ENCODE assay signal across 1 cellular context in the genomic region with DNA sequence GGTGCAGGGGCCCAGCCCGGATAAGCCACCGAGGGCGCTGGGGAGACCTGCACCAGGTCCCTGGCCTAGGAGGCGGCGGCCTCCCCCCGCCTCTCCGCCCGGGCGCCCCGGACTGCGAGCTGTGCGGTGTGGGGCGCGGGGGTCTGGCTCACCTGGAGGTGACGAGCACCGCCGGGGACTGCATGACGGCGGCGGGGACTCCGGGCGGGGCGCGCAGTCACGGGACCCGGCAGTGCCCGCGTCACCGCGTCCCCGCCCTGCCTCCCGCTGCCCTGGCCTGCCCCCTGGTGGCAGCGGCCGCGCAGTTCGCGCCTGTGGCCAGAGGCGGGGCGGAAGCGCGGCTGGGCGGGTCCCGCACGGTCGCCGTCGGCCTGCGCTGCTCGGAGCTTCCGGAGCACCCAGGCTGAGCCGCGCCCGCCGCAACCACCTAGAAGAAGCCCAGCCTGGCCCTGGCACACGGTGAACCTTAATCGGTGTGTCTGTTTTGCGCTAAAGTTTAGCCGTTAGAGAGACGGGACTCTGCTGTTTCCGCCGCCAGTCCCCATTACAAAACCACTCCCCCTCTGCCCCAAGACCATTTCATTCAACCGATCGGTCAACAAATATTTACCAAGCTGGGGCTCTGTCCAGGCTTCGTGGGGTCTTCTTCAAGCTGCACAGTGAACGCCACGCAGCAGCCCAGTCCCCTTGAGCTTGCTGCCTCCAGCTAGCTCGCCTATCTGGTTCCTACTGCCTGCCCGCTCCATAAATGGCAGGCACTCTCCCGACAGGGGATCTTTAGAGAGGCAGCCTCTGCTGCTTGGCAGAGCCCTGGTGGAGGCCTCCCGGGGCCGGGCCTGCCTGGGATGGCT.
TF ChIP-seq lines count a peak whose summit lies in the region.

A gene with protein sequence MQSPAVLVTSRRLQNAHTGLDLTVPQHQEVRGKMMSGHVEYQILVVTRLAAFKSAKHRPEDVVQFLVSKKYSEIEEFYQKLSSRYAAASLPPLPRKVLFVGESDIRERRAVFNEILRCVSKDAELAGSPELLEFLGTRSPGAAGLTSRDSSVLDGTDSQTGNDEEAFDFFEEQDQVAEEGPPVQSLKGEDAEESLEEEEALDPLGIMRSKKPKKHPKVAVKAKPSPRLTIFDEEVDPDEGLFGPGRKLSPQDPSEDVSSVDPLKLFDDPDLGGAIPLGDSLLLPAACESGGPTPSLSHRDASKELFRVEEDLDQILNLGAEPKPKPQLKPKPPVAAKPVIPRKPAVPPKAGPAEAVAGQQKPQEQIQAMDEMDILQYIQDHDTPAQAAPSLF (minus strand): TSS at position 219 of the 851 bp plus-strand sequence. CDS start 35 bp downstream, at position 184.

TF ChIP-seq in HepG2, 621 proteins besides CTCF, POLR2A, EP300 and RAD21 (continued from another document and continues in another):
- TF ChIP-seq, protein P1, sequence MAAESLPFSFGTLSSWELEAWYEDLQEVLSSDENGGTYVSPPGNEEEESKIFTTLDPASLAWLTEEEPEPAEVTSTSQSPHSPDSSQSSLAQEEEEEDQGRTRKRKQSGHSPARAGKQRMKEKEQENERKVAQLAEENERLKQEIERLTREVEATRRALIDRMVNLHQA (CRISPR knock-in tag; IDR thresholded peaks at IDR 0.05) = no peak
- TF ChIP-seq HNRNPLL (IDR thresholded peaks at IDR 0.05; ENCODE audit: low read depth, low read length, poor library complexity, severe bottlenecking) (peak; percentile 79), MAZ (IDR thresholded peaks at IDR 0.05; ENCODE audit: borderline replicate concordance, low read depth, low read length) (peak; percentile 87), MAZ (CRISPR knock-in tag; IDR thresholded peaks at IDR 0.05; ENCODE audit: low read depth) (peak; percentile 100), AHR (CRISPR knock-in tag; IDR thresholded peaks at IDR 0.05) (peak; percentile 68; the same call in 1 of the 2 replicates), BORCS8-MEF2B (CRISPR knock-in tag; IDR thresholded peaks at IDR 0.05) (no peak; the same call in none of the 2 replicates), MYC (CRISPR knock-in tag; IDR thresholded peaks at IDR 0.05; ENCODE audit: borderline replicate concordance) (peak; percentile 71; the same call in 1 of the 2 replicates), ZBTB8A (CRISPR knock-in tag; IDR thresholded peaks at IDR 0.05; ENCODE audit: borderline replicate concordance, low read depth) (0 out of 2 replicates have a peak, but pooled peaks have one; percentile 74), ZNF333 (CRISPR knock-in tag; IDR thresholded peaks at IDR 0.05; ENCODE audit: borderline replicate concordance) (0 out of 2 replicates have a peak, but pooled peaks have one; percentile 6), ZNF878 (CRISPR knock-in tag; IDR thresholded peaks at IDR 0.05) (no peak), ZNF772 (CRISPR knock-in tag; IDR thresholded peaks at IDR 0.05) (peak; percentile 20), MAFK (conservative IDR thresholded peaks at IDR 0.05 in 1 of 2, IDR thresholded peaks at IDR 0.05 in 1 of 2; ENCODE audit: low read length in 2 of 2) (no peak), ZSCAN20 (CRISPR knock-in tag; IDR thresholded peaks at IDR 0.05; ENCODE audit: borderline replicate concordance) (peak; percentile 96), RARA (CRISPR knock-in tag; IDR thresholded peaks at IDR 0.05) (peak; percentile 8), ZNF432 (CRISPR knock-in tag; IDR thresholded peaks at IDR 0.05; ENCODE audit: borderline replicate concordance) (no peak), ZIK1 (CRISPR knock-in tag; IDR thresholded peaks at IDR 0.05; ENCODE audit: borderline replicate concordance, low read depth) (peak; percentile 94), ZNF782 (CRISPR knock-in tag; IDR thresholded peaks at IDR 0.05; ENCODE audit: borderline replicate concordance) (no peak), ZSCAN29 (CRISPR knock-in tag; conservative IDR thresholded peaks at IDR 0.05) (peak; percentile 71; the same call in 1 of the 2 replicates), REXO4 (CRISPR knock-in tag; IDR thresholded peaks at IDR 0.05; ENCODE audit: borderline replicate concordance) (no peak), TBX2 (CRISPR knock-in tag; IDR thresholded peaks at IDR 0.05; ENCODE audit: borderline replicate concordance) (peak; percentile 79), THYN1 (CRISPR knock-in tag; IDR thresholded peaks at IDR 0.05; ENCODE audit: borderline replicate concordance, low read depth) (no peak), NCOA5 (CRISPR knock-in tag; IDR thresholded peaks at IDR 0.05) (no peak), ARNTL (CRISPR knock-in tag; IDR thresholded peaks at IDR 0.05) (0 out of 2 replicates have a peak, but pooled peaks have one; percentile 61), ZNF207 (IDR thresholded peaks at IDR 0.05; ENCODE audit: borderline replicate concordance) (no peak), MAF1 (CRISPR knock-in tag; IDR thresholded peaks at IDR 0.05; ENCODE audit: borderline replicate concordance) (no peak; the same call in 1 of the 2 replicates), NFRKB (IDR thresholded peaks at IDR 0.05) (no peak), ZNF253 (CRISPR knock-in tag; IDR thresholded peaks at IDR 0.05; ENCODE audit: borderline replicate concordance) (no peak), ZNF589 (CRISPR knock-in tag; conservative IDR thresholded peaks at IDR 0.05) (no peak; the same call in 1 of the 2 replicates), CEBPB (IDR thresholded peaks at IDR 0.05; ENCODE audit: borderline replicate concordance, low read depth, low read length) (no peak)
- TF ChIP-seq, protein P2, sequence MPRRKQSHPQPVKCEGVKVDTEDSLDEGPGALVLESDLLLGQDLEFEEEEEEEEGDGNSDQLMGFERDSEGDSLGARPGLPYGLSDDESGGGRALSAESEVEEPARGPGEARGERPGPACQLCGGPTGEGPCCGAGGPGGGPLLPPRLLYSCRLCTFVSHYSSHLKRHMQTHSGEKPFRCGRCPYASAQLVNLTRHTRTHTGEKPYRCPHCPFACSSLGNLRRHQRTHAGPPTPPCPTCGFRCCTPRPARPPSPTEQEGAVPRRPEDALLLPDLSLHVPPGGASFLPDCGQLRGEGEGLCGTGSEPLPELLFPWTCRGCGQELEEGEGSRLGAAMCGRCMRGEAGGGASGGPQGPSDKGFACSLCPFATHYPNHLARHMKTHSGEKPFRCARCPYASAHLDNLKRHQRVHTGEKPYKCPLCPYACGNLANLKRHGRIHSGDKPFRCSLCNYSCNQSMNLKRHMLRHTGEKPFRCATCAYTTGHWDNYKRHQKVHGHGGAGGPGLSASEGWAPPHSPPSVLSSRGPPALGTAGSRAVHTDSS (CRISPR knock-in tag; conservative IDR thresholded peaks at IDR 0.05) = 0 out of 2 replicates have a peak, but pooled peaks have one; percentile 83
- TF ChIP-seq, protein P3, sequence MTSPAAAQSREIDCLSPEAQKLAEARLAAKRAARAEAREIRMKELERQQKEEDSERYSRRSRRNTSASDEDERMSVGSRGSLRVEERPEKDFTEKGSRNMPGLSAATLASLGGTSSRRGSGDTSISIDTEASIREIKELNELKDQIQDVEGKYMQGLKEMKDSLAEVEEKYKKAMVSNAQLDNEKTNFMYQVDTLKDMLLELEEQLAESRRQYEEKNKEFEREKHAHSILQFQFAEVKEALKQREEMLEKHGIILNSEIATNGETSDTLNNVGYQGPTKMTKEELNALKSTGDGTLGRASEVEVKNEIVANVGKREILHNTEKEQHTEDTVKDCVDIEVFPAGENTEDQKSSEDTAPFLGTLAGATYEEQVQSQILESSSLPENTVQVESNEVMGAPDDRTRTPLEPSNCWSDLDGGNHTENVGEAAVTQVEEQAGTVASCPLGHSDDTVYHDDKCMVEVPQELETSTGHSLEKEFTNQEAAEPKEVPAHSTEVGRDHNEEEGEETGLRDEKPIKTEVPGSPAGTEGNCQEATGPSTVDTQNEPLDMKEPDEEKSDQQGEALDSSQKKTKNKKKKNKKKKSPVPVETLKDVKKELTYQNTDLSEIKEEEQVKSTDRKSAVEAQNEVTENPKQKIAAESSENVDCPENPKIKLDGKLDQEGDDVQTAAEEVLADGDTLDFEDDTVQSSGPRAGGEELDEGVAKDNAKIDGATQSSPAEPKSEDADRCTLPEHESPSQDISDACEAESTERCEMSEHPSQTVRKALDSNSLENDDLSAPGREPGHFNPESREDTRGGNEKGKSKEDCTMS (CRISPR knock-in tag; conservative IDR thresholded peaks at IDR 0.05) = no peak
- TF ChIP-seq, protein P4, sequence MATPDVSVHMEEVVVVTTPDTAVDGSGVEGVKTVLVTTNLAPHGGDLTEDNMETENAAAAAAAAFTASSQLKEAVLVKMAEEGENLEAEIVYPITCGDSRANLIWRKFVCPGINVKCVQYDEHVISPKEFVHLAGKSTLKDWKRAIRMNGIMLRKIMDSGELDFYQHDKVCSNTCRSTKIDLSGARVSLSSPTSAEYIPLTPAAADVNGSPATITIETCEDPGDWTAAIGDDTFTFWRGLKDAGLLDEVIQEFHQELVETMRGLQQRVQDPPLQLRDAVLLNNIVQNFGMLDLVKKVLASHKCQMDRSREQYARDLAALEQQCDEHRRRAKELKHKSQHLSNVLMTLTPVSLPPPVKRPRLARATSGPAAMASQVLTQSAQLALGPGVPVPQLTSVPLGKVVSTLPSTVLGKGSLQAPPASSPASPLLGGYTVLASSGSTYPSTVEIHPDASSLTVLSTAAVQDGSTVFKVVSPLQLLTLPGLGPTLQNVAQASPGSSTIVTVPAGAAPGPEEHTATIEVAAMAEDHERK (CRISPR knock-in tag; IDR thresholded peaks at IDR 0.05; ENCODE audit: low read depth) = 0 out of 2 replicates have a peak, but pooled peaks have one; percentile 57
- TF ChIP-seq, protein P5, sequence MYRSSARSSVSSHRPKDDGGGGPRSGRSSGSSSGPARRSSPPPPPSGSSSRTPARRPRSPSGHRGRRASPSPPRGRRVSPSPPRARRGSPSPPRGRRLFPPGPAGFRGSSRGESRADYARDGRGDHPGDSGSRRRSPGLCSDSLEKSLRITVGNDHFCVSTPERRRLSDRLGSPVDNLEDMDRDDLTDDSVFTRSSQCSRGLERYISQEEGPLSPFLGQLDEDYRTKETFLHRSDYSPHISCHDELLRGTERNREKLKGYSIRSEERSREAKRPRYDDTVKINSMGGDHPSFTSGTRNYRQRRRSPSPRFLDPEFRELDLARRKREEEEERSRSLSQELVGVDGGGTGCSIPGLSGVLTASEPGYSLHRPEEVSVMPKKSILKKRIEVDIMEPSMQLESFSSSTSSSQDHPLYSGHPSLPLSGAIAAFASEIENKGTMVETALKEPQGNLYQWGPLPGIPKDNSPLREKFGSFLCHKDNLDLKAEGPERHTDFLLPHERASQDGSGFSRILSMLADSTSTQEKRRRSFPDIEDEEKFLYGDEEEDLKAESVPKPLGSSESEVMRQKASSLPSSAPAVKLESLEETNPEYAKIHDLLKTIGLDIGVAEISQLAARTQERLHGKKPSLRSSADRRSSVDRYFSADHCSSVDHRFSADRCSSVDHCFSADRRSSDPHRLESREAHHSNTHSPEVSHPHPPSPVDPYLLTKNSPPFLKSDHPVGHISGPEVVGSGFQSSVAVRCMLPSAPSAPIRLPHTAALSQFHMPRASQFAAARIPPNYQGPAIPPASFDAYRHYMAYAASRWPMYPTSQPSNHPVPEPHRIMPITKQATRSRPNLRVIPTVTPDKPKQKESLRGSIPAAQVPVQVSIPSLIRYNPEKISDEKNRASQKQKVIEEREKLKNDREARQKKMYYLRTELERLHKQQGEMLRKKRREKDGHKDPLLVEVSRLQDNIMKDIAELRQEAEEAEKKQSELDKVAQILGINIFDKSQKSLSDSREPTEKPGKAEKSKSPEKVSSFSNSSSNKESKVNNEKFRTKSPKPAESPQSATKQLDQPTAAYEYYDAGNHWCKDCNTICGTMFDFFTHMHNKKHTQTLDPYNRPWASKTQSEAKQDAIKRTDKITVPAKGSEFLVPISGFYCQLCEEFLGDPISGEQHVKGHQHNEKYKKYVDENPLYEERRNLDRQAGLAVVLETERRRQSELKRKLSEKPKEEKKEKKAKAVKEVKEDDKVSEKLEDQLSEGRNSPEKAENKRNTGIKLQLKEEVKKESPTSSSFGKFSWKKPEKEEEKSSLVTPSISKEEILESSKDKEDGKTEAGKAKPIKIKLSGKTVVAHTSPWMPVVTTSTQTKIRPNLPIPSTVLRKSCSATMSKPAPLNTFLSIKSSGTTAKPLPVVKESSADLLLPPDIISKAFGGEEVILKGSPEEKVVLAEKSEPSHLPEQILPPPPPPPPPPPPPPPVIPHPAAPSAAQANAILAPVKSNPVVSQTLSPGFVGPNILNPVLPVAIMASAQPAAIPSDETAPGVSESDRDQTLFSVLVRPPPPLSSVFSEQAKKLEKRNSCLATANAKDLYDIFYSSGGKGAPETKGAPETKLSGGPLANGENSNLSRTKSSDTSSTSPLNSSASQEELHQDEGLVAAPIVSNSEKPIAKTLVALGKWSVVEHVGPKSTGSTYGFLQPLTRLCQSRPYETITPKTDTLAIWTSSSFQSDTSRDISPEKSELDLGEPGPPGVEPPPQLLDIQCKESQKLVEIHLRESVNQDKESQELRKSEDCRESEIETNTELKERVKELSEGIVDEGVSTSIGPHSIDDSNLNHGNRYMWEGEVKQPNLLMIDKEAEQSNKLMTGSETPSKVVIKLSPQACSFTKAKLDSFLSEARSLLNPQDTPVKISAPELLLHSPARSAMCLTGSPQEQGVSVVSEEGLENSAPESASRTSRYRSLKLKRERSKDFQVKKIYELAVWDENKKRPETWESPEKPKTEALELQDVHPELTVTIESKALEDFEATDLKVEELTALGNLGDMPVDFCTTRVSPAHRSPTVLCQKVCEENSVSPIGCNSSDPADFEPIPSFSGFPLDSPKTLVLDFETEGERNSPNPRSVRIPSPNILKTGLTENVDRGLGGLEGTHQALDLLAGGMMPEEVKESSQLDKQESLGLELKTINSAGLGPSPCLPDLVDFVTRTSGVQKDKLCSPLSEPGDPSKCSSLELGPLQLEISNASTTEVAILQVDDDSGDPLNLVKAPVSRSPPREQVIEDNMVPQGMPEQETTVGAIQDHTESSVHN (CRISPR knock-in tag; IDR thresholded peaks at IDR 0.05) = no peak
- TF ChIP-seq, protein P6, sequence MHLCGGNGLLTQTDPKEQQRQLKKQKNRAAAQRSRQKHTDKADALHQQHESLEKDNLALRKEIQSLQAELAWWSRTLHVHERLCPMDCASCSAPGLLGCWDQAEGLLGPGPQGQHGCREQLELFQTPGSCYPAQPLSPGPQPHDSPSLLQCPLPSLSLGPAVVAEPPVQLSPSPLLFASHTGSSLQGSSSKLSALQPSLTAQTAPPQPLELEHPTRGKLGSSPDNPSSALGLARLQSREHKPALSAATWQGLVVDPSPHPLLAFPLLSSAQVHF (CRISPR knock-in tag; IDR thresholded peaks at IDR 0.05) = no peak
